ENCODE assay signal across 35 cellular contexts in the genomic region with DNA sequence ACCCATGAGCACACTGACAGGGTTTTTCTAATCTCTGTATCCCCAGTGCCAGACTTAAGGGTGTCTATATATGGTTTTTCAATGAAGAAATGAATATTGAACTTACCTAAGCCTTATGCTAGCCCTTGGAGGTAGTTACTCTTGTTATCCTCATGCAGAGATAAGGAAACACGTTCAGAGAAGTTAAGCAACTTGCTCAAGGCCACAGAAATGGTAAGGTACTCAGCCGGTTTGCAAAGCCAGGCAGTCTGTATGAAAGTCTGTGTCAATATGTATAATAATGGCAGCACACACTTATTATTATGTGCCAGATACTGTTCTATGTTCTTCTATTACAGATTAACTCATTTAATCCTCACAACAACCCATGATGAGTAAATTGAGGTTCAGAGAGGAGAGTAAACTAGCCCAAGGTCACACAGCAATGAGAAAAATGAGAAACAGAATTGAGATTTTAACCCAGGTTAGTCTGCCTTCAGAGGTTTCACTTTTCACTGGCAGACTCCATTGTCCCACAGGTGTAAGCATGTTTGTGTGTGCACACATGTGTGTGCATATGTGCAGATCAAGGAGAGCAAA. TPM values are rescaled to one million over a fixed set of nuclear protein-coding genes. Genes with fewer than 3 reads are reported as not detected.
"Had no signal": no experiment of that assay in that cellular context is flagged by ENCODE, and none has a peak within 500 bp of the region (broad histone marks: within the 10 kb centered on the region; RNA-seq: fewer than 3 reads in every experiment).

No MANE protein-coding gene starts in this region.

- H3K4me1 Mint-ChIP-seq: activated B cell treated with CpG ODN at 0.5 μM for 24 hours; activated CD4-positive, alpha-beta T cell treated with anti-CD3 and anti-CD28 coated beads, Interleukin-2, amount 10 ng/mL, durations not matched to agents 24 days and 14 days; activated naive CD8-positive, alpha-beta T cell treated with anti-CD3 and anti-CD28 coated beads for 36 hours; activated T-helper 17 cell treated with anti-CD3 and anti-CD28 coated beads, Interleukin-2, amount 50 U/mL, for 72 hours; brain; central memory CD8-positive, alpha-beta T cell had no signal

- H3K27ac Mint-ChIP-seq: activated B cell treated with CpG ODN at 0.5 μM for 24 hours; activated CD4-positive, alpha-beta memory T cell treated with anti-CD3 and anti-CD28 coated beads for 36 hours; activated CD4-positive, alpha-beta T cell treated with anti-CD3 and anti-CD28 coated beads, Interleukin-2, amount 10 ng/mL, durations not matched to agents 24 days and 14 days; activated CD8-positive, alpha-beta T cell treated with anti-CD3 and anti-CD28 coated beads for 36 hours; activated naive CD4-positive, alpha-beta T cell treated with anti-CD3 and anti-CD28 coated beads for 36 hours; activated naive CD4-positive, alpha-beta T cell treated with anti-CD3 and anti-CD28 coated beads, Interleukin-2, amount 50 U/mL, for 72 hours; activated naive CD8-positive, alpha-beta T cell treated with anti-CD3 and anti-CD28 coated beads for 36 hours; activated T-cell treated with anti-CD3 and anti-CD28 coated beads, Interleukin-2, amount 50 U/mL, for 72 hours; activated T-helper 1 cell treated with anti-CD3 and anti-CD28 coated beads, Interleukin-12 subunit alpha, Interleukin-12 subunit beta, Interleukin-2, Interleukin-4 antibody, amounts not matched to agents 30 ng/mL and 10 ng/mL and 1 ng/mL, durations not matched to agents 14 hours and 24 hours and 36 hours; activated T-helper 17 cell treated with anti-CD3 and anti-CD28 coated beads, Interleukin-2, amount 50 U/mL, for 72 hours; T-helper 1 cell treated with Interleukin-12 subunit alpha and Interleukin-12 subunit beta and Interleukin-4 antibody, amounts not matched to agents 30 μg/mL and 1 μg/mL, for 36 hours; T-helper 2 cell treated with Interferon-gamma antibody and Interleukin-4, amounts not matched to agents 5 μg/mL and 100 μg/mL, for 36 hours had no signal

- ATAC-seq: activated CD8-positive, alpha-beta T cell treated with anti-CD3 and anti-CD28 coated beads for 36 hours; activated naive CD4-positive, alpha-beta T cell treated with anti-CD3 and anti-CD28 coated beads, Interleukin-2, amount 50 U/mL, for 72 hours; activated T-cell treated with anti-CD3 and anti-CD28 coated beads, Interleukin-2, amount 50 U/mL, for 4 hours; activated T-cell treated with anti-CD3 and anti-CD28 coated beads, Interleukin-2, amount 50 U/mL, for 72 hours; activated T-helper 17 cell treated with anti-CD3 and anti-CD28 coated beads, Interleukin-2, amount 50 U/mL, for 72 hours had no signal

- H3K9me3 Mint-ChIP-seq: activated CD4-positive, alpha-beta memory T cell treated with anti-CD3 and anti-CD28 coated beads for 36 hours; activated CD4-positive, alpha-beta T cell treated with anti-CD3 and anti-CD28 coated beads, Interleukin-2, amount 10 ng/mL, durations not matched to agents 24 days and 14 days; activated CD8-positive, alpha-beta T cell treated with anti-CD3 and anti-CD28 coated beads for 36 hours; activated naive CD4-positive, alpha-beta T cell treated with anti-CD3 and anti-CD28 coated beads for 36 hours; activated naive CD8-positive, alpha-beta T cell treated with anti-CD3 and anti-CD28 coated beads for 36 hours; activated T-cell treated with anti-CD3 and anti-CD28 coated beads, Interleukin-2, amount 50 U/mL, for 4 hours; activated T-cell treated with anti-CD3 and anti-CD28 coated beads, Interleukin-2, amount 50 U/mL, for 72 hours; activated T-helper 1 cell treated with anti-CD3 and anti-CD28 coated beads, Interleukin-12 subunit alpha, Interleukin-12 subunit beta, Interleukin-2, Interleukin-4 antibody, amounts not matched to agents 30 ng/mL and 10 ng/mL and 1 ng/mL, durations not matched to agents 14 hours and 24 hours and 36 hours; activated T-helper 17 cell treated with anti-CD3 and anti-CD28 coated beads, Interleukin-2, amount 50 U/mL, for 72 hours; central memory CD8-positive, alpha-beta T cell; T-helper 1 cell treated with Interleukin-12 subunit alpha and Interleukin-12 subunit beta and Interleukin-4 antibody, amounts not matched to agents 30 μg/mL and 1 μg/mL, for 36 hours; T-helper 2 cell treated with Interferon-gamma antibody and Interleukin-4, amounts not matched to agents 5 μg/mL and 100 μg/mL, for 36 hours had no signal

- DNase-seq: activated B cell treated with CpG ODN at 0.5 μM for 24 hours; activated CD4-positive, alpha-beta memory T cell treated with anti-CD3 and anti-CD28 coated beads for 36 hours; activated CD4-positive, alpha-beta T cell treated with anti-CD3 and anti-CD28 coated beads for 4 hours; activated CD4-positive, alpha-beta T cell treated with anti-CD3 and anti-CD28 coated beads, Interleukin-2, amount 10 ng/mL, durations not matched to agents 24 days and 14 days; activated CD4-positive, alpha-beta T cell treated with anti-CD3 and anti-CD28 coated beads, Interleukin-2, amount 50 U/mL, for 1 hour; activated CD4-positive, alpha-beta T cell treated with anti-CD3 and anti-CD28 coated beads, Interleukin-2, amount 50 U/mL, for 4 hours; activated CD4-positive, CD25-positive, alpha-beta regulatory T cell treated with anti-CD3 and anti-CD28 coated beads, Interleukin-2, amount 50 U/mL, for 72 hours; activated CD8-positive, alpha-beta memory T cell treated with anti-CD3 and anti-CD28 coated beads, Interleukin-2, amount 50 U/mL, for 4 hours; activated CD8-positive, alpha-beta T cell treated with anti-CD3 and anti-CD28 coated beads for 36 hours; activated gamma-delta T cell treated with Interleukin-2 at 50 U/mL for 16 hours; activated naive CD4-positive, alpha-beta T cell; activated naive CD4-positive, alpha-beta T cell treated with anti-CD3 and anti-CD28 coated beads for 36 hours; activated naive CD4-positive, alpha-beta T cell treated with anti-CD3 and anti-CD28 coated beads, Interleukin-2, amount 50 U/mL, for 16 hours; activated naive CD8-positive, alpha-beta T cell treated with anti-CD3 and anti-CD28 coated beads for 36 hours; activated T-cell treated with anti-CD3 and anti-CD28 coated beads for 4 hours; activated T-cell treated with anti-CD3 and anti-CD28 coated beads, Interleukin-2, amount 50 U/mL, for 1 hour; activated T-cell treated with anti-CD3 and anti-CD28 coated beads, Interleukin-2, amount 50 U/mL, for 4 hours; activated T-cell treated with anti-CD3 and anti-CD28 coated beads, Interleukin-2, amount 50 U/mL, for 72 hours; adrenal gland; amniotic stem cell; caudate nucleus; cerebellar nuclear complex; T-helper 1 cell; T-helper 2 cell; T-helper 9 cell had no signal

- H3K9me3 ChIP-seq: adrenal gland had no signal

- H3K36me3 Mint-ChIP-seq: activated CD4-positive, alpha-beta memory T cell treated with anti-CD3 and anti-CD28 coated beads for 36 hours; activated naive CD4-positive, alpha-beta T cell treated with anti-CD3 and anti-CD28 coated beads, Interleukin-2, amount 50 U/mL, for 72 hours; activated naive CD8-positive, alpha-beta T cell treated with anti-CD3 and anti-CD28 coated beads for 36 hours; brain had no signal

- H3K4me3 Mint-ChIP-seq: activated B cell treated with CpG ODN at 0.5 μM for 24 hours; activated CD4-positive, alpha-beta memory T cell treated with anti-CD3 and anti-CD28 coated beads for 36 hours; activated CD4-positive, alpha-beta T cell treated with anti-CD3 and anti-CD28 coated beads, Interleukin-2, amount 10 ng/mL, durations not matched to agents 24 days and 14 days; activated CD8-positive, alpha-beta T cell treated with anti-CD3 and anti-CD28 coated beads for 36 hours; activated naive CD4-positive, alpha-beta T cell treated with anti-CD3 and anti-CD28 coated beads for 36 hours; activated naive CD8-positive, alpha-beta T cell treated with anti-CD3 and anti-CD28 coated beads for 36 hours; activated T-cell treated with anti-CD3 and anti-CD28 coated beads, Interleukin-2, amount 50 U/mL, for 4 hours; activated T-cell treated with anti-CD3 and anti-CD28 coated beads, Interleukin-2, amount 50 U/mL, for 72 hours; activated T-helper 1 cell treated with anti-CD3 and anti-CD28 coated beads, Interleukin-12 subunit alpha, Interleukin-12 subunit beta, Interleukin-2, Interleukin-4 antibody, amounts not matched to agents 30 ng/mL and 10 ng/mL and 1 ng/mL, durations not matched to agents 14 hours and 24 hours and 36 hours; activated T-helper 17 cell treated with anti-CD3 and anti-CD28 coated beads, Interleukin-2, amount 50 U/mL, for 72 hours; brain; central memory CD8-positive, alpha-beta T cell; T-helper 1 cell treated with Interleukin-12 subunit alpha and Interleukin-12 subunit beta and Interleukin-4 antibody, amounts not matched to agents 30 μg/mL and 1 μg/mL, for 36 hours; T-helper 2 cell treated with Interferon-gamma antibody and Interleukin-4, amounts not matched to agents 5 μg/mL and 100 μg/mL, for 36 hours had no signal

- H3K4me3 ChIP-seq: adrenal gland, cardiac muscle cell had no signal

- H3K4me1 ChIP-seq: adrenal gland had no signal

- H3K36me3 ChIP-seq: adrenal gland, cardiac muscle cell had no signal

- H3K27ac ChIP-seq: adrenal gland, cardiac muscle cell, VCaP had no signal

- H3K27me3 ChIP-seq: adrenal gland, cardiac muscle cell had no signal

RNA-seq across cellular contexts. Expression of gene CSF3R, which starts 54.6 kb away (rescaled TPM):
- total RNA-seq: activated B cell treated with CpG ODN at 0.5 μM for 24 hours; activated CD4-positive, alpha-beta memory T cell treated with anti-CD3 and anti-CD28 coated beads for 36 hours; activated CD8-positive, alpha-beta T cell treated with anti-CD3 and anti-CD28 coated beads for 36 hours; activated T-cell treated with anti-CD3 and anti-CD28 coated beads, Interleukin-2, amount 50 U/mL, for 4 hours; chondrocyte had no signal
